Comparison of ENCODE assay signal across 8 cellular contexts in genomic region chr6:26286168-26286854, GRCh38.
DNase-seq lines count a peak whose midpoint lies in the region; ATAC-seq, FAIRE-seq and TF ChIP-seq lines count a peak whose summit lies in the region.

No MANE protein-coding gene starts in this region.

- H3K36me3 ChIP-seq in IMR-90 (ENCODE audit: control insufficient read depth, insufficient read depth, low read length), result no peaks in the 10 kb centered on the region
- H3K36me3 ChIP-seq in PC-3 (ENCODE audit: low read depth, low read length), result 0 out of 2 replicates have a peak, but pooled peaks cover 5% of the 10 kb centered on the region
- peaks cover 0 to 2% (median 0%) of the 10 kb centered on the region in 3 donors for H3K36me3 ChIP-seq in esophagus squamous epithelium

- H3K9me3 ChIP-seq in IMR-90 (ENCODE audit: control insufficient read depth, insufficient read depth, low read length), result no peaks in the 10 kb centered on the region
- H3K9me3 ChIP-seq in PC-3 (ENCODE audit: low read length), result peaks cover 13% of the 10 kb centered on the region
- peaks cover 0 to 6% (median 0%) of the 10 kb centered on the region in 3 donors for H3K9me3 ChIP-seq in esophagus squamous epithelium

- H3K79me1 ChIP-seq in IMR-90 (ENCODE audit: low read depth in 1 of 2, low read length in 2 of 2), result peaks cover 6 to 15% of the 10 kb centered on the region in 2 experiments

- peak overlapping the region; percentile 38 to 79 for H4K8ac ChIP-seq in IMR-90 (ENCODE audit: low read depth in 2 of 2, low read length in 2 of 2)

- POLR2A ChIA-PET in IMR-90 (lab: Charles Lee; ENCODE audit: unreplicated experiment) (interaction anchor here (0.6 kb wide), 2 partner anchors 31 to 35 kb away, joined by 3 to 6 read pairs; no protein-coding TSS in a partner anchor), PC-3 (lab: Charles Lee; ENCODE audit: unreplicated experiment) (interaction anchor here (0.7 to 1.0 kb wide), 2 partner anchors 10 to 87 kb away, joined by 3 read pairs; a partner anchor contains a TSS)

- no peak overlapping the region for H2AK9ac ChIP-seq in IMR-90 (replicated peaks; ENCODE audit: low read depth, low read length, poor library complexity)

- no peak overlapping the region for H4K5ac ChIP-seq in IMR-90 (ENCODE audit: low read depth, low read length)

- no peak overlapping the region for H2AK5ac ChIP-seq in IMR-90 (ENCODE audit: low read depth, low read length)

- WGBS in IMR-90 (ENCODE audit: extremely low coverage in 2 of 2, insufficient read length in 1 of 2), 2 experiments, result no CpG with 5 or more reads among the region's 18 CpGs
- 1 to 5% methylated on average over 18 of the region's 18 CpGs for WGBS in esophagus squamous epithelium, 2 donors

- peaks cover 4% of the 10 kb centered on the region for H3F3A ChIP-seq in PC-3 (ENCODE audit: low read length, unreplicated experiment)

- peak overlapping the region; percentile 76 for H3K9ac ChIP-seq in IMR-90 (ENCODE audit: low read depth, low read length)
- H3K9ac ChIP-seq in PC-3 (ENCODE audit: low read length), result peak overlapping the region; percentile 96

- no peak for TF ChIP-seq RAD21 in IMR-90 (IDR thresholded peaks at IDR 0.05; ENCODE audit: low read length)

- H3K4ac ChIP-seq in IMR-90 (ENCODE audit: low read depth, low read length), result peak overlapping the region; percentile 70; the same call in 1 of the 2 replicates

- no TSS peak for BruUV-seq in IMR-90 (replicated peaks; lab: Mats Ljungman, UMichigan)
- no TSS peak for BruUV-seq in PC-3 (replicated peaks; lab: Mats Ljungman, UMichigan)

- H3K36me3 Mint-ChIP-seq in natural killer cell, result peaks cover 8% of the 10 kb centered on the region

- H3K4me1 ChIP-seq in IMR-90 (ENCODE audit: control insufficient read depth, insufficient read depth, low read length), result peaks cover 2% of the 10 kb centered on the region
- H3K4me1 ChIP-seq in PC-3 (ENCODE audit: insufficient read depth, low read length), result peaks cover 19% of the 10 kb centered on the region
- peaks cover 7 to 28% (median 7%) of the 10 kb centered on the region in 3 donors for H3K4me1 ChIP-seq in esophagus squamous epithelium

- H2BK20ac ChIP-seq in IMR-90 (ENCODE audit: low read depth, low read length), result no peak overlapping the region

- H2AFZ ChIP-seq in IMR-90 (replicated peaks; ENCODE audit: low read length, poor library complexity) (peak overlapping the region; percentile 15), PC-3 (ENCODE audit: low read length) (peak overlapping the region; percentile 52)

- peak overlapping the region; percentile 70 for H3K14ac ChIP-seq in IMR-90 (replicated peaks; ENCODE audit: low read depth, low read length)

- H3K56ac ChIP-seq in IMR-90 (ENCODE audit: extremely low read depth, insufficient read depth, low read length), result peak overlapping the region; percentile 92

- no peaks in the 10 kb centered on the region for H3K9me2 ChIP-seq in PC-3 (replicated peaks; ENCODE audit: low read length)

- CTCF ChIA-PET in IMR-90 (lab: Yijun Ruan, JAX) (interaction anchor here (0.6 kb wide), 1 partner anchor 1580 kb away, joined by 9 read pairs; no protein-coding TSS in a partner anchor), PC-3 (lab: Charles Lee) (no interaction called here)

- dilution Hi-C loops in IMR-90 (cut with HindIII; ENCODE audit: low sequenced_read_pairs, unreplicated experiment), result no loop called here

- H3K4me2 ChIP-seq in IMR-90 (ENCODE audit: low read depth, low read length) (peak overlapping the region; percentile 82), PC-3 (ENCODE audit: low read length) (peak overlapping the region; percentile 94)

- DNase-seq in CMK (ENCODE audit: low read depth) (peak; percentile 37), IMR-90 (peak; percentile 68), PC-3 (peak; percentile 87), esophagus squamous epithelium (lab: John Stamatoyannopoulos, UW) (no peak), natural killer cell (peak; percentile 79), superior temporal gyrus (ENCODE audit: extremely low spot score) (peak; percentile 94), GM12892 (ENCODE audit: insufficient read length) (no peak)
- DNase-seq in activated T-cell treated with anti-CD3 and anti-CD28 coated beads, Interleukin-2, amount 50 U/mL, for 48 hours, result peak; percentile 87

- in situ Hi-C loops in IMR-90 (cut with MboI; ENCODE audit: low sequenced_read_pairs), result loop anchor here (25.0 kb wide), 1 partner anchor 851 kb away; a partner anchor contains a TSS

- H3K4me1 Mint-ChIP-seq in natural killer cell, result peaks cover 34 to 37% of the 10 kb centered on the region in 2 donors

- peaks cover 2 to 3% of the 10 kb centered on the region in 2 donors for H3K9me3 Mint-ChIP-seq in natural killer cell

- no peak for FAIRE-seq in GM12892 (lab: Jason Lieb, UNC)

- intact Hi-C loops in IMR-90 (cut with micrococcal nuclease) (no loop called here), PC-3 (cut with micrococcal nuclease) (loop anchor here (5.0 kb wide), 1 partner anchor 244 kb away; a partner anchor contains a TSS), esophagus squamous epithelium (cut with DNase I) (no loop called here), natural killer cell (cut with micrococcal nuclease) (loop anchor here (5.0 to 10.0 kb wide), 3 partner anchors 36 to 1606 kb away; a partner anchor contains a TSS)

- H4K20me1 ChIP-seq in IMR-90 (ENCODE audit: insufficient read depth, low read length), result no peaks in the 10 kb centered on the region
- peaks cover 8% of the 10 kb centered on the region; the same call in 1 of the 2 replicates for H4K20me1 ChIP-seq in PC-3 (ENCODE audit: low read length)

- H3K27ac ChIP-seq in IMR-90 (ENCODE audit: insufficient read depth, low read length) (peak overlapping the region; percentile 75), PC-3 (ENCODE audit: low read length) (peak overlapping the region; percentile 94), esophagus squamous epithelium (peak overlapping the region; percentile 93 to 99 (median 96))

- H3K18ac ChIP-seq in IMR-90 (ENCODE audit: low read depth, low read length), result no peak overlapping the region

- H3K27me3 Mint-ChIP-seq in natural killer cell (ENCODE audit: low read depth in 2 of 2), result peaks cover 3 to 8% of the 10 kb centered on the region in 2 donors

- no peaks in the 10 kb centered on the region; the same call in 1 of the 2 replicates for H3K9me1 ChIP-seq in IMR-90 (ENCODE audit: insufficient read depth, low read length)

- H3K4me3 ChIP-seq in IMR-90 (ENCODE audit: insufficient read depth, low read depth, low read length) (peak overlapping the region; percentile 59), PC-3 (ENCODE audit: low read length) (peak overlapping the region; percentile 92), esophagus squamous epithelium (peak overlapping the region; percentile 47 to 74 (median 66))

- TF ChIP-seq CTCF in IMR-90 (conservative IDR thresholded peaks at IDR 0.05; ENCODE audit: low read depth, low read length), result no peak
- no peak for TF ChIP-seq CTCF in PC-3 (conservative IDR thresholded peaks at IDR 0.05; ENCODE audit: low read depth, low read length)
- no peak for TF ChIP-seq CTCF in esophagus squamous epithelium (IDR thresholded peaks at IDR 0.05)
- no peak for TF ChIP-seq CTCF in natural killer cell (IDR thresholded peaks at IDR 0.05)

- peak overlapping the region; percentile 49; the same call in 1 of the 2 replicates for H4K91ac ChIP-seq in IMR-90 (ENCODE audit: insufficient read depth, low read depth, low read length)

- no peak for TF ChIP-seq POLR2A in IMR-90 (IDR thresholded peaks at IDR 0.05; ENCODE audit: low read depth, low read length)
- TF ChIP-seq POLR2A in esophagus squamous epithelium (IDR thresholded peaks at IDR 0.05), result no peak
- TF ChIP-seq POLR2A in GM12892 (IDR thresholded peaks at IDR 0.05; ENCODE audit: low read depth, low read length), result no peak

- H2BK5ac ChIP-seq in IMR-90 (ENCODE audit: low read depth, low read length, poor library complexity, severe bottlenecking), result peak overlapping the region; percentile 77

- H3K4me3 Mint-ChIP-seq in natural killer cell, result peak overlapping the region; percentile 95

- ATAC-seq in IMR-90 (ENCODE audit: low read depth) (peak; percentile 18; the same call in 1 of the 2 replicates), PC-3 (no peak), natural killer cell (peak in 2 of 3 donors; percentile 9 to 20)

- peaks cover 34% of the 10 kb centered on the region for H3K79me2 ChIP-seq in PC-3 (ENCODE audit: low read length)

- H3K23ac ChIP-seq in IMR-90 (ENCODE audit: low read depth, low read length), result peak overlapping the region; percentile 83

- H3K27me3 ChIP-seq in IMR-90 (ENCODE audit: control insufficient read depth, insufficient read depth, low read length) (no peaks in the 10 kb centered on the region), PC-3 (ENCODE audit: low read length) (no peaks in the 10 kb centered on the region), esophagus squamous epithelium (no peaks in the 10 kb centered on the region)

- peak overlapping the region; percentile 82; the same call in 1 of the 2 replicates for H2BK120ac ChIP-seq in IMR-90 (ENCODE audit: low read depth, low read length)

- peak overlapping the region; percentile 98 for H3K27ac Mint-ChIP-seq in natural killer cell

- H2BK15ac ChIP-seq in IMR-90 (ENCODE audit: low read depth, low read length), result no peak overlapping the region

TF ChIP-seq in IMR-90, 13 proteins besides CTCF, POLR2A, EP300 and RAD21 (continues in another document):
- TF ChIP-seq NFE2L2 (IDR thresholded peaks at IDR 0.05; ENCODE audit: low read depth, low read length) (no peak), CHD1 (IDR thresholded peaks at IDR 0.05; ENCODE audit: low read depth, low read length) (no peak), FOS (IDR thresholded peaks at IDR 0.05; ENCODE audit: low read depth, low read length) (peak; percentile 89), MXI1 (IDR thresholded peaks at IDR 0.05; ENCODE audit: borderline replicate concordance, low read depth, low read length) (no peak), MAFK (IDR thresholded peaks at IDR 0.05; ENCODE audit: low read depth, low read length) (no peak), MAZ (IDR thresholded peaks at IDR 0.05; ENCODE audit: borderline replicate concordance, low read depth, low read length) (no peak; the same call in 1 of the 2 replicates), SMC3 (IDR thresholded peaks at IDR 0.05; ENCODE audit: low read depth, low read length) (0 out of 2 replicates have a peak, but pooled peaks have one; percentile 6), RFX5 (IDR thresholded peaks at IDR 0.05; ENCODE audit: low read depth, low read length) (no peak), BHLHE40 (IDR thresholded peaks at IDR 0.05; ENCODE audit: low read depth, low read length) (no peak), RCOR1 (IDR thresholded peaks at IDR 0.05; ENCODE audit: insufficient replicate concordance, low read length) (no peak)
- TF ChIP-seq, protein P1, sequence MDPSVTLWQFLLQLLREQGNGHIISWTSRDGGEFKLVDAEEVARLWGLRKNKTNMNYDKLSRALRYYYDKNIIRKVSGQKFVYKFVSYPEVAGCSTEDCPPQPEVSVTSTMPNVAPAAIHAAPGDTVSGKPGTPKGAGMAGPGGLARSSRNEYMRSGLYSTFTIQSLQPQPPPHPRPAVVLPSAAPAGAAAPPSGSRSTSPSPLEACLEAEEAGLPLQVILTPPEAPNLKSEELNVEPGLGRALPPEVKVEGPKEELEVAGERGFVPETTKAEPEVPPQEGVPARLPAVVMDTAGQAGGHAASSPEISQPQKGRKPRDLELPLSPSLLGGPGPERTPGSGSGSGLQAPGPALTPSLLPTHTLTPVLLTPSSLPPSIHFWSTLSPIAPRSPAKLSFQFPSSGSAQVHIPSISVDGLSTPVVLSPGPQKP (IDR thresholded peaks at IDR 0.05; ENCODE audit: borderline replicate concordance, low read depth, low read length), result no peak

Comparison
In these comparisons a context has a peak if more than half of its experiments do, and no peak if none do; other contexts are left out.
1. DNase-seq: peak in CMK (single experiment), IMR-90 (single experiment), PC-3 (single experiment), activated T-cell treated with anti-CD3 and anti-CD28 coated beads, Interleukin-2, amount 50 U/mL, for 48 hours (2 of 2), natural killer cell (single experiment) and superior temporal gyrus (single experiment); none in esophagus squamous epithelium (single experiment) and GM12892 (single experiment).
2. intact Hi-C loops: an anchor here in PC-3 (5.0 kb wide) and natural killer cell (5.0 to 10.0 kb wide); none called in IMR-90 and esophagus squamous epithelium.
3. Peak in every context shown above with its lines, with median percentiles within 50 percentile points of each other: H3K27ac ChIP-seq and H3K4me3 ChIP-seq.